29 cellular contexts compared by ENCODE assay signal in the genomic region with DNA sequence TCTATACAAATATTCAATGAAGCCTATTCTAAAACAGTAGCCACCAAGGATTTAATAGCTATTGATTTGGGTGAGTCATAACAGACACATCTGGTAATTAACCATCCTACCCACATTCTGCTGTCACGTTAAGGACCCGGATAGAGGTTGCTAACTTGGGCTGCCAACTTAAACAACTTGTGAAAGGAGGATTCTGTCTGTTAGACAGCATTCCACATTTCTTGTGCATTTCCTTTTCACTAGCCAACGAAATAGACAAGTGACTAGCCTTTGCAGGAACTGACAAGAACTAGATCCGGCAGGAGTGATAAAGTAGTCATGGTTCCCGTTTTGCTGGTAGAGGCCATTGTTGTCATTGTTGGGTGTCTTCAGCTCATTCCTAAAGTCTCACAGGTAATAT. TPM values are rescaled to one million over a fixed set of nuclear protein-coding genes. Genes with fewer than 3 reads are reported as not detected.
"Had no signal": no experiment of that assay in that cellular context is flagged by ENCODE, and none has a peak within 500 bp of the region (broad histone marks: within the 10 kb centered on the region; RNA-seq: fewer than 3 reads in every experiment).

No MANE protein-coding gene starts in this region.

- H3K9me3 ChIP-seq: body of pancreas, neutrophil, right lobe of liver, tibial nerve had no signal

- H3K27me3 ChIP-seq: right lobe of liver had no signal

- H3K36me3 ChIP-seq: neutrophil, right lobe of liver, tibial nerve had no signal

- DNase-seq: activated CD4-positive, alpha-beta T cell treated with anti-CD3 and anti-CD28 coated beads for 36 hours; activated CD4-positive, CD25-positive, alpha-beta regulatory T cell; activated CD8-positive, alpha-beta memory T cell treated with anti-CD3 and anti-CD28 coated beads, Interleukin-2, amount 10 ng/mL, durations not matched to agents 7 days and 5 days; activated CD8-positive, alpha-beta T cell treated with anti-CD3 and anti-CD28 coated beads, Interleukin-2, amount 10 ng/mL, durations not matched to agents 7 days and 5 days; activated naive CD8-positive, alpha-beta T cell treated with anti-CD3 and anti-CD28 coated beads, Interleukin-2, amount 50 U/mL, for 24 hours; activated T-cell treated with anti-CD3 and anti-CD28 coated beads, Interleukin-2, amount 50 U/mL, for 48 hours; amygdala; body of pancreas; dorsolateral prefrontal cortex; effector memory CD4-positive, alpha-beta T cell; foreskin melanocyte; islet precursor cell; left cardiac atrium; left ventricle myocardium superior; naive B cell; nephron progenitor cell; right lobe of liver; stimulated activated CD4-positive, alpha-beta T cell treated with anti-CD3 and anti-CD28 coated beads, Interleukin-2, amount 100 ng/mL, for 48 hours; stimulated activated naive CD4-positive, alpha-beta T cell treated with Interleukin-2 at 50 U/mL for 16 hours had no signal

- H3K4me1 ChIP-seq: right lobe of liver had no signal

- H3K27ac ChIP-seq: body of pancreas, coronary artery, dorsolateral prefrontal cortex, neutrophil, right lobe of liver, tibial nerve had no signal

- ATAC-seq: activated CD4-positive, alpha-beta T cell treated with anti-CD3 and anti-CD28 coated beads for 36 hours; activated CD8-positive, alpha-beta memory T cell treated with anti-CD3 and anti-CD28 coated beads, Interleukin-2, amount 10 ng/mL, durations not matched to agents 7 days and 5 days; activated CD8-positive, alpha-beta T cell treated with anti-CD3 and anti-CD28 coated beads, Interleukin-2, amount 10 ng/mL, durations not matched to agents 7 days and 5 days; activated naive CD8-positive, alpha-beta T cell treated with anti-CD3 and anti-CD28 coated beads, Interleukin-2, amount 50 U/mL, for 24 hours; body of pancreas; esophagus mucosa; left cardiac atrium; left ventricle myocardium superior; right lobe of liver had no signal

- H3K4me3 ChIP-seq: body of pancreas, coronary artery, dorsolateral prefrontal cortex, right lobe of liver, tibial nerve had no signal

RNA-seq across cellular contexts. Expression of a gene that starts 9.5 kb away (rescaled TPM):
- total RNA-seq: activated CD4-positive, alpha-beta T cell treated with anti-CD3 and anti-CD28 coated beads for 36 hours; activated CD8-positive, alpha-beta memory T cell treated with anti-CD3 and anti-CD28 coated beads, Interleukin-2, amount 10 ng/mL, durations not matched to agents 7 days and 5 days; activated CD8-positive, alpha-beta T cell treated with anti-CD3 and anti-CD28 coated beads, Interleukin-2, amount 10 ng/mL, durations not matched to agents 7 days and 5 days; activated T-helper 2 cell treated with anti-CD3 and anti-CD28 coated beads, Interferon-gamma antibody, Interleukin-2, Interleukin-4, amounts not matched to agents 10 μg/mL and 5 μg/mL and 100 μg/mL, durations not matched to agents 14 hours and 24 hours and 36 hours; cardiac septum; esophagus mucosa; left cardiac atrium; left ventricle myocardium superior; lung microvascular endothelial cell; mesothelial cell of epicardium; osteocyte; T-helper 2 cell treated with Interferon-gamma antibody and Interleukin-4, amounts not matched to agents 100 ng/mL and 5 ng/mL, for 36 hours had no signal
